8 cellular contexts compared by ENCODE assay signal in the genomic region with DNA sequence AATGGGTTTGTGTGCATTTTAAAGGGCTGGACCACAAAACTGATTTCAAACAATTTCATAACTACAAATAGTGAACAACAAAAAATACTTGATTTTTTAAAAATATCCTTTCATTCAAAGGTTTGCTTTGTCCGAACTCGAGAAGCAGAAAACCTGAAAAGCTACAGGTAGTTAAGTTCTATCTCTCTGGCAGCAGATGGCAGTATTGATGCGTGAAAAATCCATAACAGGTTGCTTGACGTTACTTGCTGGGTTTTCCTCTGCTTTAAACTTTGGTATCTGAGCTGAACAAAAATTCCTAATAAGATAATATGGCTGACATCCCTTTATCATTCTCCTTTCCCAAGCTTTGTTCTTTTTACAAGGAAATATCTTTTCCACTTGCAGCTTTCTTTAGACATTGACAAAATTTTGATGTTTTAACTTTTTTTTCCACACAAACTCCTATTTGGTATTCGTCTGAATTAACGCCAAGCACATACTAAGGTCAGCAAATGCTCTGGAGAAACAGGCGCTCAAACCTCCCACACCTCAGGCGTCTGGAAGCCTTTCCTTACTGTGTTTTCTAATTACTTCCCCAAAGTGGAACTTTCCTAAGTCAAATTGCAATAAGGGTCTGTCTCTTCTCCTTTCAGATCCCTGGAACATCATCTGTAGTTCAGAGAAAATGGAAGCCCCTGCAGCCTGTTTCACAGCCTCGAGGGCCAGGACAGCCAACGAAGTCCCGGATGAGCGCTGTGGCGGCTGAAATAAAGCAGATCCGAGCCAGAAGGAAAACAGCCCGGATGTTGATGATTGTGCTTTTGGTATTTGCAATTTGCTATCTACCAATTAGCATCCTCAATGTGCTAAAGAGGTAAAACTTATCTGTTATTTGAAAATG. TPM values are rescaled to one million over a fixed set of nuclear protein-coding genes. Genes with fewer than 3 reads are reported as not detected.
DNase-seq lines count a peak whose midpoint lies in the region; ATAC-seq and TF ChIP-seq lines count a peak whose summit lies in the region.

No MANE protein-coding gene starts in this region.

- H3K79me2 ChIP-seq in fibroblast of lung (ENCODE audit: control insufficient read depth, insufficient read depth, low read length): no peaks in the 10 kb centered on the region

- H3K9ac ChIP-seq in fibroblast of lung (ENCODE audit: insufficient read depth, low read length): no peak overlapping the region

- DNase-seq in DMS114 treated with DMSO at 0.1 percent for 48 hours (lab: John Stamatoyannopoulos, UW; ENCODE audit: unreplicated experiment) (peak; percentile 49), MV-4-11 (lab: John Stamatoyannopoulos, UW) (peak; percentile 44), SK-MEL-5 (ENCODE audit: low read depth, low spot score) (peak; percentile 70), fibroblast of lung (ENCODE audit: low read depth in 2 of 2) (peak; percentile 63 to 88), omental fat pad (ENCODE audit: low spot score) (no peak)
- no peak for DNase-seq in activated CD8-positive, alpha-beta memory T cell treated with anti-CD3 and anti-CD28 coated beads, Interleukin-2, amount 50 U/mL, for 48 hours
- no peak for DNase-seq in activated CD8-positive, alpha-beta memory T cell treated with anti-CD3 and anti-CD28 coated beads, Interleukin-2, amount 50 U/mL, for 4 hours

- H2AFZ ChIP-seq in fibroblast of lung (ENCODE audit: low read length): no peak overlapping the region

- H3K27ac ChIP-seq in fibroblast of lung (ENCODE audit: insufficient read depth, low read length): no peak overlapping the region

- H3K4me2 ChIP-seq in fibroblast of lung (ENCODE audit: extremely low read depth, insufficient read depth, low read length): no peak overlapping the region

- H3K36me3 ChIP-seq in fibroblast of lung (ENCODE audit: control insufficient read depth, insufficient read depth, low read length): no peaks in the 10 kb centered on the region

- H3K27me3 ChIP-seq in fibroblast of lung (ENCODE audit: control insufficient read depth, insufficient read depth, low read length): no peaks in the 10 kb centered on the region

- ATAC-seq in GM21576 (IDR thresholded peaks at IDR 0.05; ENCODE audit: unreplicated experiment): peak; percentile 64
- peak; percentile 66 for ATAC-seq in omental fat pad (ENCODE audit: low FRiP score)

- no peaks in the 10 kb centered on the region for H3K4me1 ChIP-seq in fibroblast of lung (ENCODE audit: control insufficient read depth, extremely low read depth, insufficient read depth, low read length)

- H3K9me3 ChIP-seq in fibroblast of lung (ENCODE audit: control insufficient read depth, insufficient read depth, low read depth, low read length): no peaks in the 10 kb centered on the region

- peak overlapping the region in 1 of 4 experiments; percentile 11 for H3K4me3 ChIP-seq in fibroblast of lung (replicated peaks in 1 of 4; ENCODE audit: control extremely low read depth in 1 of 4, insufficient read depth in 1 of 4, low read depth in 3 of 4, low read length in 4 of 4)

- in situ Hi-C loops in SK-MEL-5 (cut with HindIII; ENCODE audit: low pct_unique_long_range_greater_than_20kb, low sequenced_read_pairs): no loop called here

- peaks cover 2% of the 10 kb centered on the region for H4K20me1 ChIP-seq in fibroblast of lung (ENCODE audit: control insufficient read depth, extremely low read depth, insufficient read depth, low read length)

- peak; percentile 56 to 68 for TF ChIP-seq CTCF in fibroblast of lung (conservative IDR thresholded peaks at IDR 0.05 in 1 of 2, IDR thresholded peaks at IDR 0.05 in 1 of 2; ENCODE audit: low read depth in 1 of 2, low read length in 2 of 2)
- no peak for TF ChIP-seq CTCF in omental fat pad (IDR thresholded peaks at IDR 0.05)

RNA-seq across cellular contexts. Expression of gene GFRAL, which starts 50.3 kb away (rescaled TPM):
- total RNA-seq in SK-MEL-5 (2014; rRNA removed; shearing (Covaris generic)): not detected in 2 replicates
- polyA plus RNA-seq in SK-MEL-5 (2015; cell fraction: cytosol; rRNA removed): not detected in 2 replicates
- not detected in 2 replicates for polyA plus RNA-seq in SK-MEL-5 (2015; cell fraction: nucleus; rRNA removed)
- total RNA-seq in fibroblast of lung (not detected in 2 replicates), omental fat pad (under 1 TPM in 1 of 4 donors, not detected in 3; 0.47 TPM)
- not detected in 2 replicates for polyA plus RNA-seq in fibroblast of lung
- not detected in 2 replicates for polyA plus RNA-seq in fibroblast of lung (2012)
- polyA minus RNA-seq in fibroblast of lung (ENCODE audit: low replicate concordance): not detected in 2 replicates

Comparison
In these comparisons a context has a peak if more than half of its experiments do, and no peak if none do; other contexts are left out.
1. DNase-seq: peak in DMS114 treated with DMSO at 0.1 percent for 48 hours (single experiment), MV-4-11 (single experiment), SK-MEL-5 (single experiment) and fibroblast of lung (2 of 2); none in omental fat pad (single experiment), activated CD8-positive, alpha-beta memory T cell treated with anti-CD3 and anti-CD28 coated beads, Interleukin-2, amount 50 U/mL, for 48 hours (single experiment) and activated CD8-positive, alpha-beta memory T cell treated with anti-CD3 and anti-CD28 coated beads, Interleukin-2, amount 50 U/mL, for 4 hours (single experiment).
2. CTCF ChIP-seq: peak in fibroblast of lung (2 of 2); none in omental fat pad (0 of 3).